In the genomic region with DNA sequence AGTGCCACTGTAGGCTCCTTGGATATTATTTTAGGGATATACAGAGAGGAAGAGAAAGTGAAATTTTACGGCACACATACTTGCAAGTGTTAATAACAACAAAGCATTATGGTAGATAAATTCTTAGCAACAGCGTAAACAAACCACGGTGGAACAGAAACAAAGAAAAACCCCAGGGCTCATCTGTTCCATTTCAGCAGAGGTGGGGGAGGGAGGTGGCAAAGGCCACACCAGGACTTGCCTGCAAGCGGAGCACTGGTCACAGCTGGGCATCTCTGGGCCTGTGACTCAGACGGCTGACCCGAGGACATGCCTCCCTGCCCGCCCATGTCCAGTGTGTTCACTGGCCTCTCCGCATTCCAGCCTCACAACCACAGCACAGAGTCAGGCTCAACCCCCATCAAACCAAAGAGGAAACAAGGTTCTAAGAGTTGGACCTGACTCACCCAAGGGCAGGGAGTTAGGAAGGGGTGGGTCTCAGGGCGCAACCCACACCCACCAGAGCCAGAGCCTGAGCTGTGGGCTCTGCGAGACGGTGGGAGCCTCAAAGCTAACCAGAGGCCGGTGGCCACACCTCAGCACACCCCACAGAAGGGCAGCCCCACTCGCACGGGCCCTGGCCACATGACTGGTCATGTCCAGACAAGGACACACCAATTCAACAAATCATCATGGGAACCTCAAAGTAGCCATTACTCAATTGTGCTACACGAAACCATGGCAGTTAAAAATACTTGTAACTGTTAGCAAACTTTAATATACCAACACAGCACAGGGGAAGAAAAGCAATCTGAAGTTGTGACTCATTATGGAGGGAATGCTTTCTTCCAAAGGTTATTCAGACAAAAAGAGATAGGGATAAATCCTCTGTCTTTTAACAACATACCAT, we compare ENCODE assay signal across 1 cellular context.
TF ChIP-seq lines count a peak whose summit lies in the region.

No MANE protein-coding gene starts in this region.

TF ChIP-seq in HepG2, 621 proteins besides CTCF, POLR2A, EP300 and RAD21 (continued from another document and continues in another):
- TF ChIP-seq ZBTB40 (IDR thresholded peaks at IDR 0.05) (peak; percentile 54), ZBTB40 (CRISPR knock-in tag; IDR thresholded peaks at IDR 0.05) (peak; percentile 91), SMAD9 (CRISPR knock-in tag; IDR thresholded peaks at IDR 0.05) (no peak), ZNF512 (CRISPR knock-in tag; IDR thresholded peaks at IDR 0.05) (no peak), ZNF879 (CRISPR knock-in tag; IDR thresholded peaks at IDR 0.05) (no peak), MBNL3 (CRISPR knock-in tag; conservative IDR thresholded peaks at IDR 0.05) (no peak), XBP1 (CRISPR knock-in tag; IDR thresholded peaks at IDR 0.05) (no peak), CEBPB (IDR thresholded peaks at IDR 0.05; ENCODE audit: borderline replicate concordance, low read depth, low read length) (peak; percentile 9; the same call in 1 of the 2 replicates), MXD4 (CRISPR knock-in tag; IDR thresholded peaks at IDR 0.05) (no peak), ZBTB1 (CRISPR knock-in tag; IDR thresholded peaks at IDR 0.05; ENCODE audit: borderline replicate concordance) (no peak), ZNF629 (CRISPR knock-in tag; conservative IDR thresholded peaks at IDR 0.05) (peak; percentile 34; the same call in 1 of the 2 replicates), NKX3-1 (CRISPR knock-in tag; IDR thresholded peaks at IDR 0.05) (no peak), ZNF124 (CRISPR knock-in tag; IDR thresholded peaks at IDR 0.05) (no peak), ZZZ3 (CRISPR knock-in tag; IDR thresholded peaks at IDR 0.05; ENCODE audit: borderline replicate concordance) (no peak), ZNF646 (CRISPR knock-in tag; IDR thresholded peaks at IDR 0.05) (peak; percentile 73), KMT2B (CRISPR knock-in tag; IDR thresholded peaks at IDR 0.05) (peak; percentile 64; the same call in 1 of the 2 replicates), SMARCE1 (IDR thresholded peaks at IDR 0.05; ENCODE audit: borderline replicate concordance) (no peak), ZNF451 (CRISPR knock-in tag; IDR thresholded peaks at IDR 0.05) (peak; percentile 70; the same call in 1 of the 2 replicates), ZNF724P (CRISPR knock-in tag; IDR thresholded peaks at IDR 0.05; ENCODE audit: borderline replicate concordance) (peak; percentile 58; the same call in 1 of the 2 replicates), ZFP41 (CRISPR knock-in tag; IDR thresholded peaks at IDR 0.05; ENCODE audit: borderline replicate concordance) (no peak), KAT7 (CRISPR knock-in tag; IDR thresholded peaks at IDR 0.05; ENCODE audit: borderline replicate concordance) (peak; percentile 90), MED1 (CRISPR knock-in tag; IDR thresholded peaks at IDR 0.05) (peak; percentile 83), TOE1 (CRISPR knock-in tag; IDR thresholded peaks at IDR 0.05) (no peak), TMF1 (CRISPR knock-in tag; IDR thresholded peaks at IDR 0.05; ENCODE audit: low read depth) (no peak), ZNF609 (CRISPR knock-in tag; IDR thresholded peaks at IDR 0.05; ENCODE audit: borderline replicate concordance) (peak; percentile 55; the same call in 1 of the 2 replicates), HDAC6 (IDR thresholded peaks at IDR 0.05; ENCODE audit: low read depth, low read length) (no peak), ELF3 (CRISPR knock-in tag; IDR thresholded peaks at IDR 0.05) (peak; percentile 77), ZSCAN20 (CRISPR knock-in tag; IDR thresholded peaks at IDR 0.05; ENCODE audit: borderline replicate concordance) (no peak), SP2 (CRISPR knock-in tag; IDR thresholded peaks at IDR 0.05) (no peak), ZNF354B (CRISPR knock-in tag; IDR thresholded peaks at IDR 0.05) (0 out of 2 replicates have a peak, but pooled peaks have one; percentile 70)
- TF ChIP-seq, protein P1, sequence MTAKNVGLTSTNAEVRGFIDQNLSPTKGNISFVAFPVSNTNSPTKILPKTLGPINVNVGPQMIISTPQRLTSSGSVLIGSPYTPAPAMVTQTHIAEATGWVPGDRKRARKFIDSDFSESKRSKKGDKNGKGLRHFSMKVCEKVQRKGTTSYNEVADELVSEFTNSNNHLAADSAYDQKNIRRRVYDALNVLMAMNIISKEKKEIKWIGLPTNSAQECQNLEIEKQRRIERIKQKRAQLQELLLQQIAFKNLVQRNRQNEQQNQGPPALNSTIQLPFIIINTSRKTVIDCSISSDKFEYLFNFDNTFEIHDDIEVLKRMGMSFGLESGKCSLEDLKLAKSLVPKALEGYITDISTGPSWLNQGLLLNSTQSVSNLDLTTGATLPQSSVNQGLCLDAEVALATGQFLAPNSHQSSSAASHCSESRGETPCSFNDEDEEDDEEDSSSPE (CRISPR knock-in tag; IDR thresholded peaks at IDR 0.05), result no peak
